In genomic region chr10:66833861-66834260, GRCh38 we compare ENCODE assay signal across 1 cellular context.
TF ChIP-seq lines count a peak whose summit lies in the region.

No MANE protein-coding gene starts in this region.

TF ChIP-seq in SK-N-SH treated with all-trans-retinoic acid at 6 μM for 48 hours, 23 proteins besides CTCF, POLR2A, EP300 and RAD21 (continued from another document):
- TF ChIP-seq CSRNP3 (CRISPR knock-in tag; IDR thresholded peaks at IDR 0.05) = no peak
- TF ChIP-seq, protein P1, sequence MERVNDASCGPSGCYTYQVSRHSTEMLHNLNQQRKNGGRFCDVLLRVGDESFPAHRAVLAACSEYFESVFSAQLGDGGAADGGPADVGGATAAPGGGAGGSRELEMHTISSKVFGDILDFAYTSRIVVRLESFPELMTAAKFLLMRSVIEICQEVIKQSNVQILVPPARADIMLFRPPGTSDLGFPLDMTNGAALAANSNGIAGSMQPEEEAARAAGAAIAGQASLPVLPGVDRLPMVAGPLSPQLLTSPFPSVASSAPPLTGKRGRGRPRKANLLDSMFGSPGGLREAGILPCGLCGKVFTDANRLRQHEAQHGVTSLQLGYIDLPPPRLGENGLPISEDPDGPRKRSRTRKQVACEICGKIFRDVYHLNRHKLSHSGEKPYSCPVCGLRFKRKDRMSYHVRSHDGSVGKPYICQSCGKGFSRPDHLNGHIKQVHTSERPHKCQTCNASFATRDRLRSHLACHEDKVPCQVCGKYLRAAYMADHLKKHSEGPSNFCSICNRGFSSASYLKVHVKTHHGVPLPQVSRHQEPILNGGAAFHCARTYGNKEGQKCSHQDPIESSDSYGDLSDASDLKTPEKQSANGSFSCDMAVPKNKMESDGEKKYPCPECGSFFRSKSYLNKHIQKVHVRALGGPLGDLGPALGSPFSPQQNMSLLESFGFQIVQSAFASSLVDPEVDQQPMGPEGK (CRISPR knock-in tag; IDR thresholded peaks at IDR 0.05; ENCODE audit: borderline replicate concordance) = no peak
- no peak for TF ChIP-seq PPARA (CRISPR knock-in tag; IDR thresholded peaks at IDR 0.05; ENCODE audit: borderline replicate concordance)
- no peak for TF ChIP-seq BACH2 (CRISPR knock-in tag; IDR thresholded peaks at IDR 0.05; ENCODE audit: borderline replicate concordance)
- TF ChIP-seq TOX (CRISPR knock-in tag; IDR thresholded peaks at IDR 0.05; ENCODE audit: borderline replicate concordance) = no peak
- no peak for TF ChIP-seq ZNF70 (CRISPR knock-in tag; IDR thresholded peaks at IDR 0.05)
- no peak for TF ChIP-seq RARB (CRISPR knock-in tag; IDR thresholded peaks at IDR 0.05)
- TF ChIP-seq TCF4 (CRISPR knock-in tag; IDR thresholded peaks at IDR 0.05; ENCODE audit: borderline replicate concordance) = no peak
- TF ChIP-seq CSDC2 (CRISPR knock-in tag; IDR thresholded peaks at IDR 0.05) = no peak
